In the genomic region with DNA sequence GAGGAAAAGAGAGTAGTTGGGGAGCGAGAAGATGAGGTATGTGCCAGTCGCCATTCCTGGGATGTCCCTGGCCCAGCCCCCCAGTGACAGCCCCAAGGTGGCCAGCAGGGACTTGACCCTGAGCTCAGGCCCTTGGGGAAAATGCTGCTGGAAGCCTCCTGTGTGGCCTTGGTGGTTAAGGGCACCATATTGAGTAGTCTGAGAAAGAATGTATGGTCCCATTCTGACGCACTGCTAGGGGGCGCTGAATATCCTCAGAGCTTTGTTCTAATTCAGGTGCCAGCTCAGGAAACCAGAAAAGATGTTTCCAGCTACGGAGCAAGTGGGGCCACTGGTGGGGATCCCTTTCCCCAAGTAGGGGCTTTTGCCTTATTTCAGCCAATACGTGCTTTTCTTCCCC, we compare ENCODE assay signal across 29 cellular contexts. TPM values are rescaled to one million over a fixed set of nuclear protein-coding genes. Genes with fewer than 3 reads are reported as not detected.
DNase-seq lines count a peak whose midpoint lies in the region; ATAC-seq and TF ChIP-seq lines count a peak whose summit lies in the region.
"Had no signal": no experiment of that assay in that cellular context is flagged by ENCODE, and none has a peak within 500 bp of the region (broad histone marks: within the 10 kb centered on the region; RNA-seq: fewer than 3 reads in every experiment).

No MANE protein-coding gene starts in this region.

- H4K20me1 ChIP-seq in neural progenitor cell (ENCODE audit: low read depth) = no peaks in the 10 kb centered on the region

- H3K9me3 Mint-ChIP-seq in CD8-positive, alpha-beta memory T cell = no peaks in the 10 kb centered on the region
- H3K9me3 Mint-ChIP-seq in HFFc6 (no peaks in the 10 kb centered on the region), neural progenitor cell (peaks cover 2% of the 10 kb centered on the region)
- no peaks in the 10 kb centered on the region for H3K9me3 Mint-ChIP-seq in activated T-helper 1 cell treated with anti-CD3 and anti-CD28 coated beads, Interleukin-12 subunit alpha, Interleukin-12 subunit beta, Interleukin-2, Interleukin-4 antibody, amounts not matched to agents 30 ng/mL and 10 ng/mL and 1 ng/mL, durations not matched to agents 14 hours and 24 hours and 36 hours
- H3K9me3 Mint-ChIP-seq: activated naive CD8-positive, alpha-beta T cell treated with anti-CD3 and anti-CD28 coated beads, Interleukin-2, amount 50 U/mL, for 24 hours; activated T-cell treated with anti-CD3 and anti-CD28 coated beads, Interleukin-2, amount 50 U/mL, for 4 hours; mesothelial cell of epicardium had no signal

- intact Hi-C loops in activated T-helper 1 cell treated with anti-CD3 and anti-CD28 coated beads, Interleukin-12 subunit alpha, Interleukin-12 subunit beta, Interleukin-2, Interleukin-4 antibody, amounts not matched to agents 30 ng/mL and 10 ng/mL and 1 ng/mL, durations not matched to agents 14 hours and 24 hours and 36 hours (cut with micrococcal nuclease) = loop anchor here (2.0 kb wide), 1 partner anchor 14 kb away; a partner anchor contains a TSS

- no peak overlapping the region for H2AFZ ChIP-seq in neural progenitor cell (replicated peaks)

- H3K36me3 Mint-ChIP-seq in CD8-positive, alpha-beta memory T cell = peaks cover 0 to 41% (median 9%) of the 10 kb centered on the region in 3 donors
- H3K36me3 Mint-ChIP-seq in HFFc6 (ENCODE audit: low read depth) (peaks cover 15% of the 10 kb centered on the region), neural progenitor cell (peaks cover 7% of the 10 kb centered on the region)
- H3K36me3 Mint-ChIP-seq in activated T-helper 1 cell treated with anti-CD3 and anti-CD28 coated beads, Interleukin-12 subunit alpha, Interleukin-12 subunit beta, Interleukin-2, Interleukin-4 antibody, amounts not matched to agents 30 ng/mL and 10 ng/mL and 1 ng/mL, durations not matched to agents 14 hours and 24 hours and 36 hours (ENCODE audit: low read depth) = peaks cover 22% of the 10 kb centered on the region

- H3K79me2 ChIP-seq in neural progenitor cell (ENCODE audit: low read depth) = peaks cover under 1% of the 10 kb centered on the region

- H3K27me3 ChIP-seq in CD8-positive, alpha-beta memory T cell (ENCODE audit: insufficient read depth, low read length, poor library complexity, severe bottlenecking) = no peaks in the 10 kb centered on the region
- H3K27me3 ChIP-seq in neural progenitor cell = no peaks in the 10 kb centered on the region
- H3K27me3 ChIP-seq: cardiac muscle cell, neutrophil, right lobe of liver, tibial nerve had no signal

- no peaks in the 10 kb centered on the region for H3F3A ChIP-seq in neural progenitor cell (ENCODE audit: low read depth)

- CTCF ChIA-PET in CD8-positive, alpha-beta memory T cell (lab: Charles Lee) = no interaction called here

- TF ChIP-seq CTCF in HFFc6 (IDR thresholded peaks at IDR 0.05) (peak; percentile 33; the same call in 1 of the 2 replicates), neural progenitor cell (IDR thresholded peaks at IDR 0.05) (peak; percentile 16)

- H3K4me1 Mint-ChIP-seq in CD8-positive, alpha-beta memory T cell = peaks cover 7 to 29% (median 21%) of the 10 kb centered on the region in 3 donors
- H3K4me1 Mint-ChIP-seq in HFFc6 (ENCODE audit: low read depth) (peaks cover 29% of the 10 kb centered on the region), neural progenitor cell (peaks cover 21% of the 10 kb centered on the region)
- peaks cover 33% of the 10 kb centered on the region for H3K4me1 Mint-ChIP-seq in activated T-helper 1 cell treated with anti-CD3 and anti-CD28 coated beads, Interleukin-12 subunit alpha, Interleukin-12 subunit beta, Interleukin-2, Interleukin-4 antibody, amounts not matched to agents 30 ng/mL and 10 ng/mL and 1 ng/mL, durations not matched to agents 14 hours and 24 hours and 36 hours (ENCODE audit: low read depth)
- H3K4me1 Mint-ChIP-seq: mesothelial cell of epicardium had no signal

- H3K4me2 ChIP-seq in neural progenitor cell = no peak overlapping the region

- no peaks in the 10 kb centered on the region for H3K27me3 Mint-ChIP-seq in CD8-positive, alpha-beta memory T cell
- H3K27me3 Mint-ChIP-seq in HFFc6 (ENCODE audit: insufficient read depth) = no peaks in the 10 kb centered on the region
- H3K27me3 Mint-ChIP-seq in activated T-helper 1 cell treated with anti-CD3 and anti-CD28 coated beads, Interleukin-12 subunit alpha, Interleukin-12 subunit beta, Interleukin-2, Interleukin-4 antibody, amounts not matched to agents 30 ng/mL and 10 ng/mL and 1 ng/mL, durations not matched to agents 14 hours and 24 hours and 36 hours (ENCODE audit: insufficient read depth) = no peaks in the 10 kb centered on the region
- H3K27me3 Mint-ChIP-seq in neural progenitor cell (ENCODE audit: insufficient read depth, low read depth) = peaks cover 2% of the 10 kb centered on the region
- H3K27me3 Mint-ChIP-seq: activated naive CD8-positive, alpha-beta T cell treated with anti-CD3 and anti-CD28 coated beads, Interleukin-2, amount 50 U/mL, for 24 hours had no signal

- H3K27ac Mint-ChIP-seq in CD8-positive, alpha-beta memory T cell = no peak overlapping the region
- H3K27ac Mint-ChIP-seq in HFFc6 (peak overlapping the region; percentile 82), neural progenitor cell (no peak overlapping the region)
- peak overlapping the region; percentile 81 for H3K27ac Mint-ChIP-seq in activated T-helper 1 cell treated with anti-CD3 and anti-CD28 coated beads, Interleukin-12 subunit alpha, Interleukin-12 subunit beta, Interleukin-2, Interleukin-4 antibody, amounts not matched to agents 30 ng/mL and 10 ng/mL and 1 ng/mL, durations not matched to agents 14 hours and 24 hours and 36 hours
- H3K27ac Mint-ChIP-seq: mesothelial cell of epicardium had no signal

- POLR2A ChIA-PET in CD8-positive, alpha-beta memory T cell (lab: Charles Lee) = no interaction called here

- no peak overlapping the region for H3K9ac ChIP-seq in neural progenitor cell

- DNase-seq in CD8-positive, alpha-beta memory T cell = no peak
- DNase-seq in HFFc6 (no peak), neural progenitor cell (ENCODE audit: low spot score) (no peak), SK-N-DZ (ENCODE audit: low spot score) (no peak), medulla oblongata (ENCODE audit: extremely low spot score) (no peak)
- no peak for DNase-seq in activated T-helper 1 cell treated with anti-CD3 and anti-CD28 coated beads, Interleukin-12 subunit alpha, Interleukin-12 subunit beta, Interleukin-2, Interleukin-4 antibody, amounts not matched to agents 30 ng/mL and 10 ng/mL and 1 ng/mL, durations not matched to agents 14 hours and 24 hours and 36 hours (ENCODE audit: low spot score)
- DNase-seq in activated CD8-positive, alpha-beta memory T cell treated with anti-CD3 and anti-CD28 coated beads, Interleukin-2, amount 50 U/mL, for 4 hours = no peak
- DNase-seq: activated T-cell treated with anti-CD3 and anti-CD28 coated beads, Interleukin-2, amount 50 U/mL, for 4 hours; effector CD8-positive, alpha-beta T cell; head of caudate nucleus; kidney; left ventricle myocardium superior; NCI-H1694; NCI-H446; NCI-H774; right lobe of liver; RPMI8226 had no signal

- no peaks in the 10 kb centered on the region for H3K9me3 ChIP-seq in CD8-positive, alpha-beta memory T cell (ENCODE audit: low read length)
- H3K9me3 ChIP-seq in neural progenitor cell (ENCODE audit: low read depth) = no peaks in the 10 kb centered on the region
- H3K9me3 ChIP-seq: neutrophil, right lobe of liver, tibial nerve had no signal

- no peak for ATAC-seq in HG02885 (IDR thresholded peaks at IDR 0.05; ENCODE audit: poor library complexity, unreplicated experiment)
- ATAC-seq: left ventricle myocardium superior had no signal

- peak overlapping the region in 1 of 7 donors; percentile 23 for H3K4me3 Mint-ChIP-seq in CD8-positive, alpha-beta memory T cell
- H3K4me3 Mint-ChIP-seq in HFFc6 = no peak overlapping the region
- H3K4me3 Mint-ChIP-seq in activated T-helper 1 cell treated with anti-CD3 and anti-CD28 coated beads, Interleukin-12 subunit alpha, Interleukin-12 subunit beta, Interleukin-2, Interleukin-4 antibody, amounts not matched to agents 30 ng/mL and 10 ng/mL and 1 ng/mL, durations not matched to agents 14 hours and 24 hours and 36 hours = no peak overlapping the region
- no peak overlapping the region for H3K4me3 Mint-ChIP-seq in neural progenitor cell
- H3K4me3 Mint-ChIP-seq: activated T-cell treated with anti-CD3 and anti-CD28 coated beads, Interleukin-2, amount 50 U/mL, for 4 hours; mesothelial cell of epicardium had no signal

- H3K27ac ChIP-seq in CD8-positive, alpha-beta memory T cell (ENCODE audit: low read depth, low read length) = peak overlapping the region; percentile 43
- no peak overlapping the region for H3K27ac ChIP-seq in neural progenitor cell
- H3K27ac ChIP-seq: cardiac muscle cell, coronary artery, neutrophil, right lobe of liver, tibial nerve had no signal

- no peaks in the 10 kb centered on the region for H3K4me1 ChIP-seq in CD8-positive, alpha-beta memory T cell (ENCODE audit: insufficient read depth, low read length)
- peaks cover 17% of the 10 kb centered on the region for H3K4me1 ChIP-seq in neural progenitor cell
- H3K4me1 ChIP-seq: right lobe of liver, tibial nerve had no signal

- H3K36me3 ChIP-seq in CD8-positive, alpha-beta memory T cell (ENCODE audit: insufficient read depth, low read length) = peaks cover 7% of the 10 kb centered on the region
- H3K36me3 ChIP-seq in neural progenitor cell = no peaks in the 10 kb centered on the region
- H3K36me3 ChIP-seq: cardiac muscle cell, neutrophil, right lobe of liver had no signal

- no peak overlapping the region for H3K4me3 ChIP-seq in CD8-positive, alpha-beta memory T cell (ENCODE audit: low read length)
- no peak overlapping the region for H3K4me3 ChIP-seq in neural progenitor cell
- H3K4me3 ChIP-seq: cardiac muscle cell, coronary artery, right lobe of liver, tibial nerve had no signal

RNA-seq across cellular contexts. Expression of a gene that starts 14.0 kb away (rescaled TPM):
- 10 to 100 TPM; 69.6 to 71.6 TPM for total RNA-seq in CD8-positive, alpha-beta memory T cell
- 23.3 TPM for polyA plus RNA-seq in CD8-positive, alpha-beta memory T cell
- total RNA-seq in HFFc6 (2021; fragmentation: NEBNext Ultra II Directional; extraction: Animal tissue kit (Norgen Biotek cat#: 25700)) = 100 to 1,000 TPM in 2 of 6 experiments, 10 to 100 TPM in 4; 84.7 to 137 (median 94.7) TPM
- 78.2 and 78.5 TPM in 2 replicates for total RNA-seq in activated T-helper 1 cell treated with anti-CD3 and anti-CD28 coated beads, Interleukin-12 subunit alpha, Interleukin-12 subunit beta, Interleukin-2, Interleukin-4 antibody, amounts not matched to agents 30 ng/mL and 10 ng/mL and 1 ng/mL, durations not matched to agents 14 hours and 24 hours and 36 hours
- 120 and 162 TPM in 2 replicates for total RNA-seq in neural progenitor cell (ENCODE audit: low replicate concordance)
- polyA plus RNA-seq in SK-N-DZ (2014; cell fraction: cytosol; rRNA removed) = 50.4 and 118 TPM in 2 replicates
- polyA plus RNA-seq in SK-N-DZ (2014; cell fraction: nucleus; rRNA removed) = 23.1 and 25.2 TPM in 2 replicates

RNA-seq across cellular contexts. Expression of a gene that starts 39.2 kb away (rescaled TPM):
- not detected for total RNA-seq in CD8-positive, alpha-beta memory T cell
- not detected for polyA plus RNA-seq in CD8-positive, alpha-beta memory T cell
- not detected for total RNA-seq in HFFc6 (2021; fragmentation: NEBNext Ultra II Directional; extraction: Animal tissue kit (Norgen Biotek cat#: 25700))
- total RNA-seq in activated T-helper 1 cell treated with anti-CD3 and anti-CD28 coated beads, Interleukin-12 subunit alpha, Interleukin-12 subunit beta, Interleukin-2, Interleukin-4 antibody, amounts not matched to agents 30 ng/mL and 10 ng/mL and 1 ng/mL, durations not matched to agents 14 hours and 24 hours and 36 hours = not detected in 2 replicates
- not detected in 2 replicates for total RNA-seq in neural progenitor cell (ENCODE audit: low replicate concordance)
- not detected in 2 replicates for polyA plus RNA-seq in SK-N-DZ (2014; cell fraction: cytosol; rRNA removed)
- polyA plus RNA-seq in SK-N-DZ (2014; cell fraction: nucleus; rRNA removed) = not detected in 2 replicates
- total RNA-seq: activated T-cell treated with anti-CD3 and anti-CD28 coated beads, Interleukin-2, amount 50 U/mL, for 4 hours; astrocyte; cardiac muscle cell; kidney; left ventricle myocardium superior; LHCN-M2; mesothelial cell of epicardium; posterior vena cava; right lobe of liver; T-helper 2 cell treated with Interferon-gamma antibody and Interleukin-4, amounts not matched to agents 100 ng/mL and 5 ng/mL, for 36 hours; tibial nerve had no signal
- polyA plus RNA-seq: BJ had no signal

Comparison
In these comparisons a context has a peak if more than half of its experiments do, and no peak if none do; other contexts are left out.
1. H3K27ac Mint-ChIP-seq: peak in HFFc6 (single experiment) and activated T-helper 1 cell treated with anti-CD3 and anti-CD28 coated beads, Interleukin-12 subunit alpha, Interleukin-12 subunit beta, Interleukin-2, Interleukin-4 antibody, amounts not matched to agents 30 ng/mL and 10 ng/mL and 1 ng/mL, durations not matched to agents 14 hours and 24 hours and 36 hours (single experiment); none in CD8-positive, alpha-beta memory T cell (0 of 8) and neural progenitor cell (single experiment).